In the genomic region with DNA sequence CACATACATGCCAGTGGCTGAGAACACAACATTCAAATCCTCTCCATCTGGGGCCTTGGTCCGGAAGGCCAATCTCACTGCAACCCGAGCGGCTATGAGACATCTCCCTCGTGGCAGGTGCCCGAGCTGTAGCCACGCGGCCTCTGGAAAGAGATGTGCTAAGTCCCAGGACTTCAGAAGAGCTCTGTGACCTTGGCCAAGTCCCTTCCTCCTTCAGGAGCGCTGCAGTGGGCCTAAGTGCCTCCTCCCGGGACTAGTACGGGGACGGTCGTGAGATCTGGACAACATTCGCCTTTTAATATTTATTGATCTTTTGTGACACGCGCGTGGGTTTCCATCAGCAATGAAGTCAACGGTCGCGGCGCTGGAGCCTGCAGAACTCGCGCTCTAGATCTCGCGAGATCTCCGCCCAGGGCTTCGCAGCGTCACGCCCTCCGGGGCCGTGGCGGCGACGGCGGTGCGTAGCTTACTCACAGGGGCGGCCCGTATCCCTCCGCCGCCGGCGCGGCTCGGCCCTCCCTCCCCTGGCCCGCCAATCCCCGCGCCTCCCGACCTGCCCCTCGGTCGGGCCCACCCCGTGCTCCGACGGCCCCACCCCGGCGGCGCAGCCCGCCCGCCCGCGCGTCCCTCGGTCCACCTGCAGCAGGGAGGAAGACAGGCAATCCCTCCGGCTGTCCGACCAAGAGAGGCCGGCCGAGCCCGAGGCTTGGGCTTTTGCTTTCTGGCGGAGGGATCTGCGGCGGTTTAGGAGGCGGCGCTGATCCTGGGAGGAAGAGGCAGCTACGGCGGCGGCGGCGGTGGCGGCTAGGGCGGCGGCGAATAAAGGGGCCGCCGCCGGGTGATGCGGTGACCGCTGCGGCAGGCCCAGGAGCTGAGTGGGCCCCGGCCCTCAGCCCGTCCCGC, we compare ENCODE assay signal across 8 cellular contexts. TPM values are rescaled to one million over a fixed set of nuclear protein-coding genes. Genes with fewer than 3 reads are reported as not detected.
A peak's percentile ranks its signal among the peaks of the same experiment; 100 is the strongest.
DNase-seq lines count a peak whose midpoint lies in the region; ATAC-seq and TF ChIP-seq lines count a peak whose summit lies in the region.

A gene (plus strand): TSS at position 588 of the 903 bp plus-strand sequence. CDS start 453 bp downstream, outside the sequence.

- H3K4me3 ChIP-seq in lung = peak within 1 kb of the TSS; percentile 89

- H3K36me3 ChIP-seq in lung (ENCODE audit: control insufficient read depth in 2 of 2, insufficient read depth in 2 of 2, low read length in 2 of 2) = no peaks in the 10 kb centered on the region

- TF ChIP-seq CTCF in GM20000 (IDR thresholded peaks at IDR 0.05; ENCODE audit: extremely low read depth, missing control alignments) (no peak), lung (IDR thresholded peaks at IDR 0.05; ENCODE audit: control extremely low read depth, extremely low read depth) (no peak)

- H3K27me3 ChIP-seq in lung (ENCODE audit: control insufficient read depth, insufficient read depth) = no peaks in the 10 kb centered on the region

- peak within 1 kb of the TSS; percentile 97 to 98 for H3K27ac ChIP-seq in lung (ENCODE audit: low read depth in 1 of 2, low read length in 1 of 2)

- peaks cover 6 to 8% of the 10 kb centered on the region in 2 donors for H3K4me1 ChIP-seq in lung (ENCODE audit: control insufficient read depth in 2 of 2, insufficient read depth in 2 of 2, low read length in 2 of 2)

- no peaks in the 10 kb centered on the region for H3K9me3 ChIP-seq in lung (ENCODE audit: control insufficient read depth in 2 of 2, insufficient read depth in 1 of 2, low read length in 1 of 2)

- WGBS in lung, 2 donors = 1% methylated on average over 79 to 89 of the region's 89 CpGs

- peak; percentile 96 for ATAC-seq in lung (ENCODE audit: insufficient read depth, low FRiP score)

- DNase-seq in COLO668 (lab: John Stamatoyannopoulos, UW; ENCODE audit: unreplicated experiment) = peak; percentile 97
- DNase-seq in GM20000 (ENCODE audit: low spot score) = peak; percentile 98
- peak; percentile 96 for DNase-seq in HT-29 (ENCODE audit: low spot score)
- DNase-seq in NK-92 treated with Interleukin-12 subunit alpha and Interleukin-12 subunit beta, amount 100 ng/mL, for 24 hours (lab: John Stamatoyannopoulos, UW) = peak; percentile 93
- peak; percentile 99 for DNase-seq in activated CD8-positive, alpha-beta memory T cell treated with anti-CD3 and anti-CD28 coated beads for 24 hours
- peak; percentile 99 for DNase-seq in effector CD4-positive, alpha-beta T cell
- peak; percentile 97 for DNase-seq in lung (ENCODE audit: low spot score)
- peak; percentile 95 to 97 (median 95) for DNase-seq in stimulated activated CD4-positive, alpha-beta T cell treated with anti-CD3 and anti-CD28 coated beads, TNF-alpha, amount 100 ng/mL, for 24 hours (ENCODE audit: low read depth in 3 of 3)

RNA-seq across cellular contexts. Expression of the gene that starts here (rescaled TPM):
- 83.5 and 91.9 TPM in 2 replicates for total RNA-seq in HT-29 (2014; rRNA removed; shearing (Covaris generic))
- 10 to 100 TPM; 89.6 to 92.8 TPM for total RNA-seq in lung
- 10 to 100 TPM; 84.1 to 97.8 TPM for polyA plus RNA-seq in lung

Comparison
In these comparisons a context has a peak if more than half of its experiments do, and no peak if none do; other contexts are left out.
1. Peak in every context shown above with its lines: DNase-seq, ATAC-seq, H3K4me3 ChIP-seq and H3K27ac ChIP-seq.